In the genomic region with DNA sequence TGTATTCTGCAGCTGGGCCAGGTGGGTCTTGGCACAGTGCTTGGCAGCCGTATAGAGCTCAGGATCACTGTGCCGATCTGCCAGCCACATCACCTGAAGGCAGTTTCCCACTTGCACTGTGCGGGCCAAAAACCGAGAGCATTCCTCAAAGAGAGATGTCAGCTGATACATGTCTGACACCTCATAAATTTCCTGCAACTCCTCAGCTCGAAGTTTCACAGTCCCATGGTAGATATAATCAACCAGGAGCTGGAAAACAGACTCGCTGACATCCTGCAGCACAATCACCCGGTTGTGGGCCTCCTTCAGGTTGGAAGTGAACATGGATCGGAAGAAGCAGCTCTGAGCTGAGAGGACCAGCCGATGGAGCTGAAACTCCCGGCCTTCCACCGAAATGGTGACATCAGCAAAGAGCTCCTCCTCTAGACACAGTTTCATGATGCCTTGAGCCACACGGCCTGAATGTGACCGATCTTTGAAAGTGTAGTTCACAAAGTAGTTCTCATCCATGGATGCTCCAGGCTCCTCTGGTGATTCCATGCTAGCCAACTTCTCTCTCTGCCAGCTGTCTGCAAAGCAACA, we compare ENCODE assay signal across 8 cellular contexts. TPM values are rescaled to one million over a fixed set of nuclear protein-coding genes. Genes with fewer than 3 reads are reported as not detected.
DNase-seq lines count a peak whose midpoint lies in the region; ATAC-seq and TF ChIP-seq lines count a peak whose summit lies in the region.

No MANE protein-coding gene starts in this region.

- peaks cover 21% of the 10 kb centered on the region for H3K9me1 ChIP-seq in IMR-90 (ENCODE audit: insufficient read depth, low read length)

- CTCF ChIA-PET in IMR-90 (lab: Yijun Ruan, JAX) = no interaction called here

- peak overlapping the region; percentile 85; the same call in 1 of the 2 replicates for H3K9ac ChIP-seq in IMR-90 (ENCODE audit: low read depth, low read length)
- no peak overlapping the region for H3K9ac ChIP-seq in muscle layer of colon (ENCODE audit: low read length)

- H2AK5ac ChIP-seq in IMR-90 (ENCODE audit: low read depth, low read length) = peak overlapping the region; percentile 56; the same call in 1 of the 2 replicates

- ATAC-seq in IMR-90 (ENCODE audit: low read depth) (no peak), GM19455 (IDR thresholded peaks at IDR 0.05; ENCODE audit: unreplicated experiment) (no peak), GM19035 (IDR thresholded peaks at IDR 0.05; ENCODE audit: unreplicated experiment) (no peak)

- no peaks in the 10 kb centered on the region for H3K27me3 ChIP-seq in IMR-90 (ENCODE audit: control insufficient read depth, insufficient read depth, low read length)
- no peaks in the 10 kb centered on the region for H3K27me3 ChIP-seq in brain microvascular endothelial cell (replicated peaks)
- no peaks in the 10 kb centered on the region for H3K27me3 ChIP-seq in muscle layer of colon (ENCODE audit: control insufficient read depth in 1 of 2, insufficient read depth in 2 of 2, low read length in 2 of 2)
- H3K27me3 ChIP-seq in HAP-1 (ENCODE audit: low read depth) = no peaks in the 10 kb centered on the region

- DNase-seq in AG10803 (ENCODE audit: low read depth) (no peak), IMR-90 (no peak), brain microvascular endothelial cell (no peak), NCI-H510A (lab: John Stamatoyannopoulos, UW) (no peak), HAP-1 (ENCODE audit: low spot score in 2 of 2) (no peak)

- no peak overlapping the region for H2BK20ac ChIP-seq in IMR-90 (ENCODE audit: low read depth, low read length)

- H3K14ac ChIP-seq in IMR-90 (replicated peaks; ENCODE audit: low read depth, low read length) = no peak overlapping the region

- H2BK5ac ChIP-seq in IMR-90 (ENCODE audit: low read depth, low read length, poor library complexity, severe bottlenecking) = no peak overlapping the region

- no peaks in the 10 kb centered on the region for H3K9me3 ChIP-seq in IMR-90 (ENCODE audit: control insufficient read depth, insufficient read depth, low read length)
- H3K9me3 ChIP-seq in muscle layer of colon (ENCODE audit: low read length) = no peaks in the 10 kb centered on the region
- no peaks in the 10 kb centered on the region for H3K9me3 ChIP-seq in HAP-1

- peak overlapping the region; percentile 66 for H2AK9ac ChIP-seq in IMR-90 (replicated peaks; ENCODE audit: low read depth, low read length, poor library complexity)

- dilution Hi-C loops in IMR-90 (cut with HindIII; ENCODE audit: low sequenced_read_pairs, unreplicated experiment) = no loop called here

- H3K4me2 ChIP-seq in IMR-90 (ENCODE audit: low read depth, low read length) = peak overlapping the region; percentile 82

- peaks cover 13% of the 10 kb centered on the region for H3K4me1 ChIP-seq in IMR-90 (ENCODE audit: control insufficient read depth, insufficient read depth, low read length)
- H3K4me1 ChIP-seq in muscle layer of colon (ENCODE audit: insufficient read depth, low read length) = peaks cover 26% of the 10 kb centered on the region
- no peaks in the 10 kb centered on the region; the same call in 1 of the 2 replicates for H3K4me1 ChIP-seq in HAP-1

- TF ChIP-seq RAD21 in IMR-90 (IDR thresholded peaks at IDR 0.05; ENCODE audit: low read length) = no peak

- H2BK120ac ChIP-seq in IMR-90 (ENCODE audit: low read depth, low read length) = no peak overlapping the region

- POLR2A ChIA-PET in IMR-90 (lab: Charles Lee; ENCODE audit: unreplicated experiment) = no interaction called here

- H3K18ac ChIP-seq in IMR-90 (ENCODE audit: low read depth, low read length) = no peak overlapping the region

- H3K79me1 ChIP-seq in IMR-90 (ENCODE audit: low read depth in 1 of 2, low read length in 2 of 2) = peaks cover 35 to 71% of the 10 kb centered on the region in 2 experiments

- H4K20me1 ChIP-seq in IMR-90 (ENCODE audit: insufficient read depth, low read length) = peaks cover 10% of the 10 kb centered on the region; the same call in 1 of the 2 replicates

- no peak overlapping the region for H3K56ac ChIP-seq in IMR-90 (ENCODE audit: extremely low read depth, insufficient read depth, low read length)

- BruUV-seq in IMR-90 (replicated peaks; lab: Mats Ljungman, UMichigan) = no TSS peak

- H3K23ac ChIP-seq in IMR-90 (ENCODE audit: low read depth, low read length) = 0 out of 2 replicates have a peak overlapping the region, but pooled peaks have one; percentile 39

- H3K36me3 ChIP-seq in IMR-90 (ENCODE audit: control insufficient read depth, insufficient read depth, low read length) = peaks cover 31% of the 10 kb centered on the region
- H3K36me3 ChIP-seq in brain microvascular endothelial cell (replicated peaks) = peaks cover 39% of the 10 kb centered on the region
- peaks cover 41% of the 10 kb centered on the region for H3K36me3 ChIP-seq in muscle layer of colon (ENCODE audit: insufficient read depth, low read length)
- peaks cover 60% of the 10 kb centered on the region for H3K36me3 ChIP-seq in HAP-1 (replicated peaks)

- no peak for TF ChIP-seq POLR2A in IMR-90 (IDR thresholded peaks at IDR 0.05; ENCODE audit: low read depth, low read length)

- H2BK15ac ChIP-seq in IMR-90 (ENCODE audit: low read depth, low read length) = no peak overlapping the region

- H3K27ac ChIP-seq in IMR-90 (ENCODE audit: insufficient read depth, low read length) (peak overlapping the region; percentile 20; the same call in 1 of the 2 replicates), brain microvascular endothelial cell (no peak overlapping the region), muscle layer of colon (ENCODE audit: low read depth, low read length) (peak overlapping the region; percentile 98)

- H2AFZ ChIP-seq in IMR-90 (replicated peaks; ENCODE audit: low read length, poor library complexity) = peak overlapping the region; percentile 5

- 39% methylated on average over 3 of the region's 13 CpGs; no CpG with 5 or more reads in 1 of the 2 experiments for WGBS in IMR-90 (ENCODE audit: extremely low coverage in 2 of 2, insufficient read length in 1 of 2), 2 experiments

- no peak overlapping the region for H4K91ac ChIP-seq in IMR-90 (ENCODE audit: insufficient read depth, low read depth, low read length)

- in situ Hi-C loops in IMR-90 (cut with MboI; ENCODE audit: low sequenced_read_pairs) (no loop called here), brain microvascular endothelial cell (cut with HindIII; ENCODE audit: low pct_ligation_motif_present, low sequenced_read_pairs) (no loop called here), HAP-1 (cut with MboI; ENCODE audit: low sequenced_read_pairs) (no loop called here)

- intact Hi-C loops in IMR-90 (cut with micrococcal nuclease) = no loop called here

- peak overlapping the region; percentile 97 for H3K4me3 ChIP-seq in AG10803 (ENCODE audit: low read length)
- H3K4me3 ChIP-seq in IMR-90 (ENCODE audit: insufficient read depth, low read depth, low read length) = peak overlapping the region; percentile 54; the same call in 1 of the 2 replicates
- peak overlapping the region; percentile 95 for H3K4me3 ChIP-seq in brain microvascular endothelial cell (ENCODE audit: low read depth, low read length)
- H3K4me3 ChIP-seq in muscle layer of colon (ENCODE audit: low read depth in 1 of 2, low read length in 2 of 2) = peak overlapping the region; percentile 71 to 98
- H3K4me3 ChIP-seq in HAP-1 = no peak overlapping the region; the same call in 1 of the 2 replicates

- no peak overlapping the region for H3K4ac ChIP-seq in IMR-90 (ENCODE audit: low read depth, low read length)

- no peak for TF ChIP-seq CTCF in AG10803 (conservative IDR thresholded peaks at IDR 0.05; ENCODE audit: low read length)
- TF ChIP-seq CTCF in IMR-90 (conservative IDR thresholded peaks at IDR 0.05; ENCODE audit: low read depth, low read length) = no peak
- TF ChIP-seq CTCF in brain microvascular endothelial cell (IDR thresholded peaks at IDR 0.05; ENCODE audit: low read depth, low read length, missing control alignments) = no peak

- H4K8ac ChIP-seq in IMR-90 (ENCODE audit: low read depth in 2 of 2, low read length in 2 of 2) = peak overlapping the region; percentile 70 to 99; a peak in 3 of 4 replicates

- H4K5ac ChIP-seq in IMR-90 (ENCODE audit: low read depth, low read length) = peak overlapping the region; percentile 15

TF ChIP-seq in IMR-90, 13 proteins besides CTCF, POLR2A, EP300 and RAD21 (continues in another document):
- TF ChIP-seq MXI1 (IDR thresholded peaks at IDR 0.05; ENCODE audit: borderline replicate concordance, low read depth, low read length) (no peak), SMC3 (IDR thresholded peaks at IDR 0.05; ENCODE audit: low read depth, low read length) (no peak), CHD1 (IDR thresholded peaks at IDR 0.05; ENCODE audit: low read depth, low read length) (no peak), RFX5 (IDR thresholded peaks at IDR 0.05; ENCODE audit: low read depth, low read length) (no peak), MAZ (IDR thresholded peaks at IDR 0.05; ENCODE audit: borderline replicate concordance, low read depth, low read length) (no peak), MAFK (IDR thresholded peaks at IDR 0.05; ENCODE audit: low read depth, low read length) (no peak)

RNA-seq across cellular contexts. Expression of gene KBTBD4, which starts 1.2 kb away (rescaled TPM):
- 37.2 and 41.6 TPM in 2 replicates for total RNA-seq in IMR-90 (2012; rRNA removed)
- polyA plus RNA-seq in IMR-90 (2012; rRNA removed) = 12.2 and 14.9 TPM in 2 replicates
- 9.1 and 21.9 TPM in 2 replicates for polyA plus RNA-seq in IMR-90 (2012; cell fraction: cytosol; rRNA removed)
- 6.9 and 10.5 TPM in 2 replicates for polyA plus RNA-seq in IMR-90 (2012; cell fraction: nucleus; rRNA removed; ENCODE audit: low replicate concordance)

RNA-seq across cellular contexts. Expression of gene NDUFS3, which starts 1.3 kb away (rescaled TPM):
- 77.1 and 79.7 TPM in 2 replicates for total RNA-seq in IMR-90 (2012; rRNA removed)
- polyA plus RNA-seq in IMR-90 (2012; rRNA removed) = 108 and 114 TPM in 2 replicates
- 158 and 196 TPM in 2 replicates for polyA plus RNA-seq in IMR-90 (2012; cell fraction: cytosol; rRNA removed)
- 127 and 140 TPM in 2 replicates for polyA plus RNA-seq in IMR-90 (2012; cell fraction: nucleus; rRNA removed; ENCODE audit: low replicate concordance)

RNA-seq across cellular contexts. Expression of gene FAM180B, which starts 8.9 kb away (rescaled TPM):
- not detected in 2 replicates for total RNA-seq in IMR-90 (2012; rRNA removed)
- not detected in 2 replicates for polyA plus RNA-seq in IMR-90 (2012; rRNA removed)
- 0.02 TPM in 1 of 2 replicates, not detected in the other for polyA plus RNA-seq in IMR-90 (2012; cell fraction: cytosol; rRNA removed)
- polyA plus RNA-seq in IMR-90 (2012; cell fraction: nucleus; rRNA removed; ENCODE audit: low replicate concordance) = 0.14 and 0.29 TPM in 2 replicates

RNA-seq across cellular contexts. Expression of gene PTPMT1, which starts 12.2 kb away (rescaled TPM):
- 51.4 and 55.0 TPM in 2 replicates for total RNA-seq in IMR-90 (2012; rRNA removed)
- 51.6 and 58.3 TPM in 2 replicates for polyA plus RNA-seq in IMR-90 (2012; rRNA removed)
- polyA plus RNA-seq in IMR-90 (2012; cell fraction: cytosol; rRNA removed) = 77.4 and 85.2 TPM in 2 replicates
- polyA plus RNA-seq in IMR-90 (2012; cell fraction: nucleus; rRNA removed; ENCODE audit: low replicate concordance) = 29.3 and 32.5 TPM in 2 replicates

RNA-seq across cellular contexts. Expression of gene C1QTNF4, which starts 16.7 kb away (rescaled TPM):
- under 0.01 TPM in 1 of 2 replicates, not detected in the other for total RNA-seq in IMR-90 (2012; rRNA removed)
- 0.12 and 0.16 TPM in 2 replicates for polyA plus RNA-seq in IMR-90 (2012; rRNA removed)
- 0.03 and 0.45 TPM in 2 replicates for polyA plus RNA-seq in IMR-90 (2012; cell fraction: cytosol; rRNA removed)
- polyA plus RNA-seq in IMR-90 (2012; cell fraction: nucleus; rRNA removed; ENCODE audit: low replicate concordance) = 0.31 and 0.89 TPM in 2 replicates
